21 cellular contexts compared by ENCODE assay signal in the genomic region with DNA sequence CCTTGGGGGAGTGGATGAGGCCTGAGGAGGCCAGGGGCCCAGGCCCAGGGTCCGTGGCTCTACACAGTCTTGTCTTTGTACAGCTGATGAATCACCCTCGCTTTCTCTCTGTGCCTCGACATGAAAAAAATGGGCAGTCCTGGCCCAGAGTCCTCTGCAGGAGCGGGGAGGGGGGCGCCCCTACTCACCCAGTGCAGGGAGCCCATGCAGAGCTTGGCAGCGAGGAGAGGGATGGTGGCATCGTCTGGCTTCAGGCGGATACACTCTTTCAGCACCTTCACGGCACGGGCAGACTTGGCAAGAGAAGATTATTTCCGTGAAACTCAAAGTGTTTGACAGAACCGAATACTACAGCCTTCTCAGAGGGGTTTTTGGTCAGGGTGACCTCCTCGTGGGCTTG.
DNase-seq lines count a peak whose midpoint lies in the region; ATAC-seq and TF ChIP-seq lines count a peak whose summit lies in the region.
"Had no signal": no experiment of that assay in that cellular context is flagged by ENCODE, and none has a peak within 500 bp of the region (broad histone marks: within the 10 kb centered on the region; RNA-seq: fewer than 3 reads in every experiment).

No MANE protein-coding gene starts in this region.

- DNase-seq in globus pallidus (ENCODE audit: low spot score) (peak; percentile 72), right cardiac atrium (peak in 1 of 3 donors; percentile 60), colonic mucosa (no peak), ovary (no peak)
- DNase-seq in activated CD4-positive, CD25-positive, alpha-beta regulatory T cell treated with anti-CD3 and anti-CD28 coated beads, Interleukin-2, amount 50 U/mL, for 72 hours: no peak
- no peak for DNase-seq in activated T-cell treated with anti-CD3 and anti-CD28 coated beads, Interleukin-2, amount 50 U/mL, for 4 hours
- DNase-seq: COR-L47, EL, GOT3, KG1, NCI-H1048, NCI-H146, NCI-H2081, NCI-H510A treated with DMSO at 0.1 percent for 48 hours, NCI-H82, PC-3 had no signal

- peak; percentile 45 to 53 for ATAC-seq in right cardiac atrium
- no peak for ATAC-seq in activated T-cell treated with anti-CD3 and anti-CD28 coated beads, Interleukin-2, amount 50 U/mL, for 4 hours
- ATAC-seq: A549, PC-3 had no signal

- peaks cover 3% of the 10 kb centered on the region for H3K36me3 ChIP-seq in rectal smooth muscle tissue (ENCODE audit: control insufficient read depth, insufficient read depth, low read length)
- H3K36me3 ChIP-seq in colonic mucosa: no peaks in the 10 kb centered on the region
- H3K36me3 ChIP-seq in ovary: no peaks in the 10 kb centered on the region

- H3K9ac ChIP-seq in rectal smooth muscle tissue (ENCODE audit: low read length): no peak overlapping the region
- H3K9ac ChIP-seq in colonic mucosa (ENCODE audit: low read depth in 2 of 2, low read length in 2 of 2): no peak overlapping the region

- intact Hi-C loops in right cardiac atrium (cut with DNase I): no loop called here
- intact Hi-C loops in colonic mucosa (cut with DNase I): no loop called here
- intact Hi-C loops in ovary (cut with DNase I): no loop called here

- no peak for TF ChIP-seq CTCF in colonic mucosa (IDR thresholded peaks at IDR 0.05)
- no peak for TF ChIP-seq CTCF in ovary (IDR thresholded peaks at IDR 0.05)

- no peaks in the 10 kb centered on the region for H3K36me3 Mint-ChIP-seq in activated T-cell treated with anti-CD3 and anti-CD28 coated beads, Interleukin-2, amount 50 U/mL, for 4 hours (ENCODE audit: insufficient read depth)

- no peaks in the 10 kb centered on the region for H3K27me3 Mint-ChIP-seq in activated T-cell treated with anti-CD3 and anti-CD28 coated beads, Interleukin-2, amount 50 U/mL, for 4 hours (ENCODE audit: low read depth)

- H3K27ac ChIP-seq in angular gyrus (ENCODE audit: low read depth, low read length) (peak overlapping the region; percentile 65), right cardiac atrium (ENCODE audit: low read length) (no peak overlapping the region), rectal smooth muscle tissue (ENCODE audit: low read depth, low read length) (peak overlapping the region; percentile 61), colonic mucosa (no peak overlapping the region), ovary (no peak overlapping the region)
- H3K27ac ChIP-seq: A549, C4-2B, RWPE1 had no signal

- H3K4me3 ChIP-seq in right cardiac atrium (ENCODE audit: low read length): no peak overlapping the region
- no peak overlapping the region for H3K4me3 ChIP-seq in rectal smooth muscle tissue (ENCODE audit: low read length)
- H3K4me3 ChIP-seq in colonic mucosa: no peak overlapping the region
- no peak overlapping the region for H3K4me3 ChIP-seq in ovary
- H3K4me3 ChIP-seq: A549 had no signal

- peaks cover 9% of the 10 kb centered on the region for H3K4me1 Mint-ChIP-seq in activated T-cell treated with anti-CD3 and anti-CD28 coated beads, Interleukin-2, amount 50 U/mL, for 4 hours (ENCODE audit: low read depth)

- 70% methylated on average over 13 of the region's 13 CpGs for WGBS in right cardiac atrium
- WGBS in ovary, 3 donors: 89 to 93% (median 91%) methylated on average over 13 of the region's 13 CpGs

- TF ChIP-seq EP300 in ovary (IDR thresholded peaks at IDR 0.05): no peak

- peaks cover 5% of the 10 kb centered on the region for H3K4me1 ChIP-seq in right cardiac atrium (ENCODE audit: control insufficient read depth, insufficient read depth, low read length)
- peaks cover 33% of the 10 kb centered on the region for H3K4me1 ChIP-seq in rectal smooth muscle tissue (ENCODE audit: control insufficient read depth, insufficient read depth, low read length)
- H3K4me1 ChIP-seq in colonic mucosa: peaks cover 4% of the 10 kb centered on the region
- H3K4me1 ChIP-seq in ovary (ENCODE audit: insufficient read depth): peaks cover 13% of the 10 kb centered on the region
- H3K4me1 ChIP-seq: A549 had no signal

- H3K27me3 ChIP-seq in right cardiac atrium (ENCODE audit: control insufficient read depth, insufficient read depth): no peaks in the 10 kb centered on the region
- H3K27me3 ChIP-seq in rectal smooth muscle tissue (ENCODE audit: control insufficient read depth, insufficient read depth, low read length): no peaks in the 10 kb centered on the region
- no peaks in the 10 kb centered on the region for H3K27me3 ChIP-seq in colonic mucosa
- no peaks in the 10 kb centered on the region for H3K27me3 ChIP-seq in ovary

- no peaks in the 10 kb centered on the region for H3K9me3 Mint-ChIP-seq in activated T-cell treated with anti-CD3 and anti-CD28 coated beads, Interleukin-2, amount 50 U/mL, for 4 hours

- H3K9me3 ChIP-seq in right cardiac atrium (ENCODE audit: control insufficient read depth, low read length): no peaks in the 10 kb centered on the region
- H3K9me3 ChIP-seq in colonic mucosa: no peaks in the 10 kb centered on the region
- H3K9me3 ChIP-seq in ovary: no peaks in the 10 kb centered on the region
- H3K9me3 ChIP-seq: A549 had no signal

- TF ChIP-seq POLR2A in ovary (IDR thresholded peaks at IDR 0.05): no peak

- H3K4me3 Mint-ChIP-seq in activated T-cell treated with anti-CD3 and anti-CD28 coated beads, Interleukin-2, amount 50 U/mL, for 4 hours: no peak overlapping the region

Comparison
In these comparisons a context has a peak if more than half of its experiments do, and no peak if none do; other contexts are left out.
1. H3K27ac ChIP-seq: peak in angular gyrus (single experiment) and rectal smooth muscle tissue (single experiment); none in right cardiac atrium (single experiment), colonic mucosa (single experiment) and ovary (0 of 2).
2. ATAC-seq: peak in right cardiac atrium (2 of 2); none in activated T-cell treated with anti-CD3 and anti-CD28 coated beads, Interleukin-2, amount 50 U/mL, for 4 hours (0 of 2).